9 cellular contexts compared by ENCODE assay signal in the genomic region with DNA sequence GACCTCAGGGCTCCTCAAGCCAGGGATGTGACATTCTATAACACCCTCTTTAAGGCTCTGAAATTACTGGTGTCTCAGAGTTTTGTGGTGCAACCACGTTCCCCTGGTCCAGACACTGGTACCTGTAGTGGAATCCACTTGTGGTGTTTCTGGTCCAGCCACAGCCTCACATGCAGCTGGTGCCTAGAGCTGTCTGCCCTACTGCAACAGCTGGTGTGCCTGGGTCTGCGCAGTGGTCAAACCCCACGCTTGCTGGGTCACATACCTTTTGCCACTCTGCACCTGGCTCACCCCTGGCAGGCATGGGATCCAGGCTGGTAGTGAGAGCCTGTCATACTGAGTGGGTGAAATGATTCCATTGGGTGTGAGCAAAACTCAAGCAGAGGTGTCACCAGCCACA.
"Had no signal": no experiment of that assay in that cellular context is flagged by ENCODE, and none has a peak within 500 bp of the region (broad histone marks: within the 10 kb centered on the region; RNA-seq: fewer than 3 reads in every experiment).

No MANE protein-coding gene starts in this region.

- H3K9me3 ChIP-seq: HAP-1 had no signal

- H3K27ac ChIP-seq: GM23248 had no signal

- H3K4me2 ChIP-seq: GM23338 had no signal

- H3K4me3 Mint-ChIP-seq: GM23338, H9, HFFc6 had no signal

- H3K9ac ChIP-seq: GM23248 had no signal

- H3K4me1 ChIP-seq: HAP-1 had no signal

- H2AFZ ChIP-seq: GM23248, GM23338 had no signal

- H3K27ac Mint-ChIP-seq: GM23338, HFFc6 had no signal

- DNase-seq: GM23248, GOT3, H7, H9, HCEC 1CT, HFFc6 had no signal

- H3K36me3 ChIP-seq: HAP-1 had no signal

- H3K4me1 Mint-ChIP-seq: GM23338, H9 had no signal

- H3K4me3 ChIP-seq: GM23248, GM23338, HAP-1 had no signal

- ATAC-seq: GM23338, HCT116 had no signal
